Comparison of ENCODE assay signal across 1 cellular context in genomic region chr15:64845183-64845611, GRCh38.
TF ChIP-seq lines count a peak whose summit lies in the region.

No MANE protein-coding gene starts in this region.

TF ChIP-seq in H1, 55 proteins besides CTCF, POLR2A, EP300 and RAD21:
- TF ChIP-seq PHF8 (conservative IDR thresholded peaks at IDR 0.05; ENCODE audit: low read depth, low read length) (no peak), CBX5 (IDR thresholded peaks at IDR 0.05; ENCODE audit: low read depth, low read length) (no peak), BRCA1 (IDR thresholded peaks at IDR 0.05; ENCODE audit: low read depth, low read length) (no peak), CHD7 (IDR thresholded peaks at IDR 0.05; ENCODE audit: insufficient replicate concordance, low read length) (no peak), SP4 (IDR thresholded peaks at IDR 0.05; ENCODE audit: low read length) (no peak), USF2 (IDR thresholded peaks at IDR 0.05; ENCODE audit: low read length) (no peak), SAP30 (IDR thresholded peaks at IDR 0.05; ENCODE audit: insufficient read depth, insufficient replicate concordance, low read length) (no peak), KDM1A (IDR thresholded peaks at IDR 0.05; ENCODE audit: borderline replicate concordance, low read length) (no peak)
